8 cellular contexts compared by ENCODE assay signal in the genomic region with DNA sequence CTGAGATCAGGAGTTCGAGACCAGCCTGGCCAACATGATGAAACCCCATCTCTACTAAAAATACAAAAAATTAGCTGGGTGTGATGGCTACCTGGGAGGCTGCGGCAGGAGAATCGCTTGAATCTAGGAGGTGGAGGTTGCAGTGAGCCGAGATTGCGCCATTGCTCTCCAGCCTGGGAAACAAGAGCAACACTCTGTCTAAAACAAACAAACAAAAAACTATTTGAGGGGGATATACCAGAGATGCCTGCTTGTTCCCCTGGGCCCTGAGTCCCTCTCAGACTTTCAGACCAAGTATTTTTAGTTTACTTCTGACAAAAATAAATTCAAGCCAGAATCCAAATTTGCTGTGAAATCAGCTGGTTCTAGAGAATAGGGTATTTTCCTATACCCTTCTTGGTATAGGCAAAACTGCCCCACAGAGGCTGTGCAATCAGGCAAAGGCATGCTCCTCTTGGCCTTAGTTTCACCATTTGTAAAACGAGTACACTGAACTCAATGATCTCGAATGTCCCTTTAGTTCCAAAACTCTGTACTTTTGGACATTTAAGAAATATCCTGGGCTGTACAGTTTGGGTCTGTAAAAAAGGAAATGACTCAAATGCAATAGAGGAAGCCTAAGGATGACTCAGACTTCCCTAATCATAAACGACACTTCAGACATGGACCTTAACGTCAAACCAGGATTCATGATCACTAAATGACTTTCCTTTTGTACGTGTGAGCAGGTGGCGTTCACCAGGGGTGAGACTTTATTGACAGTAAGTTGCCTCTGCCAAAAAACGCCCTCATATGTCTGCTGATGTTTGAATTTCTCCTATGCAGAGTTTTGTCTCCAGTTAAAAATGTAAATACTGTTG. TPM values are rescaled to one million over a fixed set of nuclear protein-coding genes. Genes with fewer than 3 reads are reported as not detected.
DNase-seq lines count a peak whose midpoint lies in the region; ATAC-seq and TF ChIP-seq lines count a peak whose summit lies in the region.

No MANE protein-coding gene starts in this region.

- H3K9me3 ChIP-seq in OCI-LY3 (ENCODE audit: insufficient read depth, low read length) (no peaks in the 10 kb centered on the region), skeletal muscle satellite cell (replicated peaks; ENCODE audit: low read length) (no peaks in the 10 kb centered on the region)

- no peak; the same call in 1 of the 2 replicates for TF ChIP-seq CTCF in OCI-LY3 (IDR thresholded peaks at IDR 0.05; ENCODE audit: low read depth, low read length)

- H3K4me3 ChIP-seq in OCI-LY3 (ENCODE audit: low read length): peak overlapping the region; percentile 49
- H3K4me3 ChIP-seq in skeletal muscle satellite cell (ENCODE audit: low read length): peak overlapping the region; percentile 25

- H3K4me2 ChIP-seq in OCI-LY3 (ENCODE audit: low read length): peak overlapping the region; percentile 78
- H3K4me2 ChIP-seq in skeletal muscle satellite cell (ENCODE audit: low read length): peak overlapping the region; percentile 68

- H4K20me1 ChIP-seq in OCI-LY3 (ENCODE audit: insufficient read depth, low read length): no peaks in the 10 kb centered on the region

- H3K36me3 ChIP-seq in OCI-LY3 (replicated peaks; ENCODE audit: low read depth, low read length) (peaks cover 41% of the 10 kb centered on the region), skeletal muscle satellite cell (ENCODE audit: insufficient read depth, low read length) (peaks cover 6% of the 10 kb centered on the region)

- H3K4me1 ChIP-seq in OCI-LY3 (ENCODE audit: low read length): peaks cover 48% of the 10 kb centered on the region
- H3K4me1 ChIP-seq in skeletal muscle satellite cell (ENCODE audit: control insufficient read depth, insufficient read depth, low read length): peaks cover 45% of the 10 kb centered on the region

- H3K79me2 ChIP-seq in OCI-LY3 (ENCODE audit: low read length): peaks cover 18% of the 10 kb centered on the region; the same call in 1 of the 2 replicates

- ATAC-seq in HG02798 (IDR thresholded peaks at IDR 0.05; ENCODE audit: poor library complexity, unreplicated experiment): peak; percentile 36
- ATAC-seq in GM21737 (IDR thresholded peaks at IDR 0.05; ENCODE audit: unreplicated experiment): no peak
- ATAC-seq in GM18517 (IDR thresholded peaks at IDR 0.05; ENCODE audit: unreplicated experiment): no peak

- H3K27ac ChIP-seq in OCI-LY3 (ENCODE audit: low read length): peak overlapping the region; percentile 94

- peak; percentile 82 for DNase-seq in EL
- DNase-seq in activated gamma-delta T cell treated with anti-CD3 and anti-CD28 coated beads, Interleukin-2, amount 50 U/mL, for 16 hours (ENCODE audit: low read depth): peak; percentile 29
- peak; percentile 57 for DNase-seq in globus pallidus (ENCODE audit: low spot score)

- H3K9ac ChIP-seq in OCI-LY3 (ENCODE audit: low read length): peak overlapping the region; percentile 44
- peak overlapping the region; percentile 80 for H3K9ac ChIP-seq in skeletal muscle satellite cell (ENCODE audit: low read depth, low read length)

- no peak overlapping the region for H2AFZ ChIP-seq in OCI-LY3 (ENCODE audit: low read depth, low read length)

- H3K27me3 ChIP-seq in OCI-LY3 (ENCODE audit: low read depth, low read length) (no peaks in the 10 kb centered on the region), skeletal muscle satellite cell (ENCODE audit: control insufficient read depth, insufficient read depth, low read length) (no peaks in the 10 kb centered on the region)

RNA-seq across cellular contexts. Expression of a gene that starts 16.1 kb away (rescaled TPM):
- total RNA-seq in skeletal muscle satellite cell (2012; rRNA removed): 71.9 and 79.3 TPM in 2 replicates

RNA-seq across cellular contexts. Expression of a gene that starts 33.9 kb away (rescaled TPM):
- total RNA-seq in skeletal muscle satellite cell (2012; rRNA removed): 285 and 293 TPM in 2 replicates

Comparison
In these comparisons a context has a peak if more than half of its experiments do, and no peak if none do; other contexts are left out.
1. DNase-seq: peak in every context shown above with its lines; median percentile 82 in EL; 57 in globus pallidus; 29 in activated gamma-delta T cell treated with anti-CD3 and anti-CD28 coated beads, Interleukin-2, amount 50 U/mL, for 16 hours.